ENCODE assay signal across 21 cellular contexts in the genomic region with DNA sequence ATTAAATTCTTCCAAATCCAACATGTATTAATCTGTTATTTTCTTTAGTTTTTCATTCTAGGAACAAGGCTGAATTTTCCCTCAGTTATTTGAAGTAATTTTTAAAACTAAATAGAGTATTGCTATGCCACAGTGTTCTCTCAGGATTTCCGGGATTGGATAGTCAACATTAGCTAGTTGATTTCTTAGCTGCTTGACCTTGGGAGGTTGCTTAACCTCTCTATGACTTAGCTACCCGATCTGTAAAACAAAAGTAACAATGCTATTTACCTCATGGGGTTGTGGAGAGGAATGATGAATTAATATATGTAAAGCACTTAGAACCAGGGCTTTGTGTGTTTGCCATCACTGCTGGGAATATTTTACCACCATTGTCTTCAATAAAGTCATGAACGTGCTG. TPM values are rescaled to one million over a fixed set of nuclear protein-coding genes. Genes with fewer than 3 reads are reported as not detected.
DNase-seq lines count a peak whose midpoint lies in the region; ATAC-seq, FAIRE-seq and TF ChIP-seq lines count a peak whose summit lies in the region.
"Had no signal": no experiment of that assay in that cellular context is flagged by ENCODE, and none has a peak within 500 bp of the region (broad histone marks: within the 10 kb centered on the region; RNA-seq: fewer than 3 reads in every experiment).

No MANE protein-coding gene starts in this region.

- no peaks in the 10 kb centered on the region for H3K27me3 Mint-ChIP-seq in activated CD4-positive, alpha-beta T cell treated with anti-CD3 and anti-CD28 coated beads, Interleukin-2, amount 10 ng/mL, durations not matched to agents 24 days and 14 days
- no peaks in the 10 kb centered on the region for H3K27me3 Mint-ChIP-seq in activated CD8-positive, alpha-beta T cell treated with anti-CD3 and anti-CD28 coated beads for 36 hours
- H3K27me3 Mint-ChIP-seq: activated naive CD4-positive, alpha-beta T cell treated with anti-CD3 and anti-CD28 coated beads, Interleukin-2, amount 10 ng/mL, durations not matched to agents 7 days and 5 days; brain had no signal

- no peak overlapping the region for H2BK120ac ChIP-seq in H1 (replicated peaks; ENCODE audit: low read depth, low read length)

- no peak overlapping the region for H2AK5ac ChIP-seq in H1 (ENCODE audit: low read depth, low read length)

- H3K4me3 Mint-ChIP-seq in activated CD4-positive, alpha-beta T cell treated with anti-CD3 and anti-CD28 coated beads, Interleukin-2, amount 10 ng/mL, durations not matched to agents 24 days and 14 days: no peak overlapping the region
- no peak overlapping the region for H3K4me3 Mint-ChIP-seq in activated CD8-positive, alpha-beta T cell treated with anti-CD3 and anti-CD28 coated beads for 36 hours
- H3K4me3 Mint-ChIP-seq: activated naive CD4-positive, alpha-beta T cell treated with anti-CD3 and anti-CD28 coated beads, Interleukin-2, amount 10 ng/mL, durations not matched to agents 7 days and 5 days; brain had no signal

- no peak overlapping the region for H2BK12ac ChIP-seq in H1 (ENCODE audit: low read depth, low read length)

- TF ChIP-seq EP300 in H1 (IDR thresholded peaks at IDR 0.05; ENCODE audit: borderline replicate concordance in 1 of 2, low read depth in 2 of 2, low read length in 2 of 2): no peak

- TF ChIP-seq POLR2A in H1 (IDR thresholded peaks at IDR 0.05; ENCODE audit: control extremely low read depth in 1 of 2, low read depth in 2 of 2, low read length in 2 of 2): no peak

- H2AFZ ChIP-seq in H1 (ENCODE audit: low read length): no peak overlapping the region

- H3K27ac Mint-ChIP-seq in activated CD4-positive, alpha-beta T cell treated with anti-CD3 and anti-CD28 coated beads, Interleukin-2, amount 10 ng/mL, durations not matched to agents 24 days and 14 days: peak overlapping the region; percentile 58
- peak overlapping the region; percentile 80 for H3K27ac Mint-ChIP-seq in activated CD8-positive, alpha-beta T cell treated with anti-CD3 and anti-CD28 coated beads for 36 hours

- no peaks in the 10 kb centered on the region for H3K79me2 ChIP-seq in H1 (ENCODE audit: control insufficient read depth in 1 of 2, insufficient read depth in 2 of 2, low read length in 2 of 2)

- H4K5ac ChIP-seq in H1 (ENCODE audit: insufficient read length, low read depth, low read length): no peak overlapping the region

- TF ChIP-seq RAD21 in H1 (IDR thresholded peaks at IDR 0.05 in 1 of 2, conservative IDR thresholded peaks at IDR 0.05 in 1 of 2; ENCODE audit: low read depth in 2 of 2, low read length in 2 of 2): no peak

- H2BK5ac ChIP-seq in H1 (ENCODE audit: low read depth, low read length): no peak overlapping the region

- H3K9me3 ChIP-seq in H1 (ENCODE audit: insufficient read depth in 2 of 2, low read depth in 1 of 2, low read length in 1 of 2) (peaks cover 0 to 5% of the 10 kb centered on the region in 2 experiments; a peak in 2 of 4 replicates), pancreas (no peaks in the 10 kb centered on the region)
- H3K9me3 ChIP-seq: SJCRH30 had no signal

- no peak for ATAC-seq in activated CD8-positive, alpha-beta T cell treated with anti-CD3 and anti-CD28 coated beads for 36 hours
- peak; percentile 76 to 84 (median 80) for ATAC-seq in pancreas

- H4K8ac ChIP-seq in H1 (ENCODE audit: extremely low read depth, insufficient read depth, low read length): no peak overlapping the region

- H3K4me3 ChIP-seq in H1 (ENCODE audit: extremely low read depth in 1 of 4, insufficient read depth in 2 of 4, low read depth in 3 of 4, low read length in 4 of 4) (peak overlapping the region in 1 of 4 experiments; percentile 13; a peak in 1 of 8 replicates), pancreas (no peak overlapping the region)
- H3K4me3 ChIP-seq: SJCRH30, upper lobe of left lung had no signal

- peaks cover 0 to 12% (median 1%) of the 10 kb centered on the region in 4 experiments; a peak in 5 of 7 replicates for H3K4me1 ChIP-seq in H1 (replicated peaks in 1 of 4; ENCODE audit: control insufficient read depth in 3 of 4, insufficient read depth in 4 of 4, low read length in 3 of 4)
- H3K4me1 ChIP-seq in pancreas: peaks cover 14 to 37% (median 35%) of the 10 kb centered on the region in 3 donors
- H3K4me1 ChIP-seq: SJCRH30 had no signal

- H3K27me3 ChIP-seq in H1 (replicated peaks in 1 of 4; ENCODE audit: control insufficient read depth in 3 of 4, extremely low read depth in 1 of 4, insufficient read depth in 3 of 4, low read length in 3 of 4) (no peaks in the 10 kb centered on the region; a peak in 1 of 7 replicates), pancreas (no peaks in the 10 kb centered on the region)
- H3K27me3 ChIP-seq: SJCRH30, upper lobe of left lung had no signal

- H3K23me2 ChIP-seq in H1 (ENCODE audit: low read depth, low read length): no peaks in the 10 kb centered on the region

- no peak overlapping the region for H3K4ac ChIP-seq in H1 (replicated peaks; ENCODE audit: insufficient read length, low read depth, low read length)

- H2BK20ac ChIP-seq in H1 (ENCODE audit: low read length): no peak overlapping the region

- 42% methylated on average over 3 of the region's 3 CpGs; no CpG with 5 or more reads in 1 of the 2 experiments for WGBS in H1 (ENCODE audit: extremely low coverage in 1 of 2, insufficient coverage in 1 of 2, insufficient read length in 1 of 2, insufficient replicate concordance in 2 of 2, low coverage in 1 of 2, low lambda C conversion rate in 2 of 2, missing lambda C conversion rate in 1 of 2), 2 experiments
- 36 to 40% methylated on average over 3 of the region's 3 CpGs for WGBS in pancreas, 2 donors

- no peak overlapping the region for H3K18ac ChIP-seq in H1 (ENCODE audit: extremely low read depth, low read length)

- H3K23ac ChIP-seq in H1 (ENCODE audit: insufficient read length): no peak overlapping the region

- FAIRE-seq in H1 (lab: Jason Lieb, UNC) (no peak), pancreas (lab: Jason Lieb, UNC) (no peak), urothelium cell line (lab: Jason Lieb, UNC) (no peak)

- no peak for TF ChIP-seq CTCF in activated CD8-positive, alpha-beta T cell treated with anti-CD3 and anti-CD28 coated beads for 36 hours (IDR thresholded peaks at IDR 0.05)
- TF ChIP-seq CTCF in H1 (IDR thresholded peaks at IDR 0.05; ENCODE audit: control extremely low read depth in 1 of 3, insufficient read depth in 1 of 3, low read depth in 1 of 3, low read length in 3 of 3) (no peak), pancreas (IDR thresholded peaks at IDR 0.05) (no peak)

- H3K14ac ChIP-seq in H1 (ENCODE audit: insufficient read length): no peak overlapping the region

- H3K56ac ChIP-seq in H1 (replicated peaks; ENCODE audit: insufficient read length, low read depth, low read length): no peak overlapping the region

- CTCF ChIA-PET in activated CD8-positive, alpha-beta T cell treated with anti-CD3 and anti-CD28 coated beads for 36 hours (lab: Charles Lee): interaction anchor here (1.4 to 2.5 kb wide), 2 partner anchors 9 to 159 kb away, joined by 3 to 12 read pairs; no protein-coding TSS in a partner anchor
- CTCF ChIA-PET in H1 (lab: Charles Lee; ENCODE audit: partially characterized antibody): interaction anchor here (0.8 kb wide), 2 partner anchors 19 to 111 kb away, joined by 3 to 5 read pairs; no protein-coding TSS in a partner anchor

- POLR2A ChIA-PET in activated CD8-positive, alpha-beta T cell treated with anti-CD3 and anti-CD28 coated beads for 36 hours (lab: Charles Lee): no interaction called here
- POLR2A ChIA-PET in H1 (lab: Charles Lee; ENCODE audit: partially characterized antibody): interaction anchor here (1.4 kb wide), 1 partner anchor 16 kb away, joined by 4 read pairs; no protein-coding TSS in a partner anchor

- no peak overlapping the region for H4K91ac ChIP-seq in H1 (replicated peaks; ENCODE audit: insufficient read length, low read length)

- peak overlapping the region in 1 of 2 experiments; percentile 15; a peak in 1 of 4 replicates for H3K4me2 ChIP-seq in H1 (ENCODE audit: insufficient read depth in 1 of 2, low read depth in 2 of 2, low read length in 2 of 2)

- H3K4me1 Mint-ChIP-seq in activated CD4-positive, alpha-beta T cell treated with anti-CD3 and anti-CD28 coated beads, Interleukin-2, amount 10 ng/mL, durations not matched to agents 24 days and 14 days: peaks cover 59% of the 10 kb centered on the region
- peaks cover 77% of the 10 kb centered on the region for H3K4me1 Mint-ChIP-seq in activated CD8-positive, alpha-beta T cell treated with anti-CD3 and anti-CD28 coated beads for 36 hours (ENCODE audit: low read depth)

- H3K27ac ChIP-seq in H1 (ENCODE audit: low read depth, low read length) (no peak overlapping the region), pancreas (peak overlapping the region; percentile 64 to 87 (median 76))
- H3K27ac ChIP-seq: SJCRH30, VCaP had no signal

- no peak overlapping the region for H3K9ac ChIP-seq in H1 (replicated peaks in 1 of 4; ENCODE audit: extremely low read depth in 1 of 4, low read depth in 3 of 4, low read length in 3 of 4)

- no peak overlapping the region for H2BK15ac ChIP-seq in H1 (ENCODE audit: low read length)

- peaks cover 2 to 28% (median 17%) of the 10 kb centered on the region in 4 experiments; a peak in 5 of 8 replicates for H3K36me3 ChIP-seq in H1 (ENCODE audit: control insufficient read depth in 2 of 4, insufficient read depth in 4 of 4, low read length in 3 of 4)
- peaks cover 5 to 50% (median 19%) of the 10 kb centered on the region in 3 donors for H3K36me3 ChIP-seq in pancreas

- no peaks in the 10 kb centered on the region for H4K20me1 ChIP-seq in H1 (replicated peaks in 1 of 2; ENCODE audit: control insufficient read depth in 1 of 2, insufficient read depth in 2 of 2, low read length in 2 of 2)

- no peak for DNase-seq in activated CD4-positive, alpha-beta T cell treated with anti-CD3 and anti-CD28 coated beads, Interleukin-2, amount 10 ng/mL, durations not matched to agents 24 days and 14 days
- no peak for DNase-seq in activated CD4-positive, alpha-beta T cell treated with anti-CD3 and anti-CD28 coated beads for 1 hour
- DNase-seq in activated CD8-positive, alpha-beta T cell treated with anti-CD3 and anti-CD28 coated beads for 36 hours: no peak
- no peak for DNase-seq in H1 (ENCODE audit: low read depth in 1 of 2, low spot score in 2 of 2)
- no peak for DNase-seq in pancreas
- no peak for DNase-seq in NCI-H146 (lab: John Stamatoyannopoulos, UW)
- DNase-seq in foreskin melanocyte: no peak
- DNase-seq in urothelium cell line (ENCODE audit: low spot score): no peak
- DNase-seq: activated naive CD4-positive, alpha-beta T cell treated with anti-CD3 and anti-CD28 coated beads, Interleukin-2, amount 10 ng/mL, durations not matched to agents 7 days and 5 days; activated T-cell treated with anti-CD3 and anti-CD28 coated beads, Interleukin-2, amount 50 U/mL, for 1 hour; AML-193; COR-L47; effector memory CD4-positive, alpha-beta T cell; mammary epithelial cell; NCI-H1105 treated with DMSO at 0.1 percent for 48 hours; retina; SJCRH30; stimulated activated CD4-positive, alpha-beta T cell treated with anti-CD3 and anti-CD28 coated beads, Interleukin-4, amount 100 ng/mL, for 4 hours; upper lobe of left lung had no signal

- H3K36me3 Mint-ChIP-seq in activated CD4-positive, alpha-beta T cell treated with anti-CD3 and anti-CD28 coated beads, Interleukin-2, amount 10 ng/mL, durations not matched to agents 24 days and 14 days (ENCODE audit: low read depth): peaks cover 83% of the 10 kb centered on the region
- H3K36me3 Mint-ChIP-seq in activated CD8-positive, alpha-beta T cell treated with anti-CD3 and anti-CD28 coated beads for 36 hours (ENCODE audit: low read depth): peaks cover 82% of the 10 kb centered on the region

- intact Hi-C loops in activated CD4-positive, alpha-beta T cell treated with anti-CD3 and anti-CD28 coated beads, Interleukin-2, amount 10 ng/mL, durations not matched to agents 24 days and 14 days (cut with micrococcal nuclease): no loop called here
- intact Hi-C loops in activated CD8-positive, alpha-beta T cell treated with anti-CD3 and anti-CD28 coated beads for 36 hours (cut with micrococcal nuclease): no loop called here
- intact Hi-C loops in pancreas (cut with DNase I): no loop called here

- H3K79me1 ChIP-seq in H1 (ENCODE audit: low read depth, low read length): no peaks in the 10 kb centered on the region

- peaks cover 14% of the 10 kb centered on the region for H3K9me3 Mint-ChIP-seq in activated CD4-positive, alpha-beta T cell treated with anti-CD3 and anti-CD28 coated beads, Interleukin-2, amount 10 ng/mL, durations not matched to agents 24 days and 14 days
- peaks cover 15% of the 10 kb centered on the region for H3K9me3 Mint-ChIP-seq in activated CD8-positive, alpha-beta T cell treated with anti-CD3 and anti-CD28 coated beads for 36 hours

RNA-seq across cellular contexts. Expression of a gene that starts 57.4 kb away (rescaled TPM):
- 29.0 and 30.3 TPM in 2 replicates for total RNA-seq in activated CD4-positive, alpha-beta T cell treated with anti-CD3 and anti-CD28 coated beads, Interleukin-2, amount 10 ng/mL, durations not matched to agents 24 days and 14 days
- 10 to 100 TPM; 28.9 to 29.2 TPM for total RNA-seq in activated CD8-positive, alpha-beta T cell treated with anti-CD3 and anti-CD28 coated beads for 36 hours
- total RNA-seq in H1 (2021; fragmentation: NEBNext Ultra II Directional; extraction: Animal tissue kit (Norgen Biotek cat#: 25700)): 11.7 and 11.9 TPM in 2 replicates
- polyA plus RNA-seq in H1 (2011; rRNA removed) (3.6 and 4.4 TPM in 2 replicates), pancreas (10 to 100 TPM in 1 of 2 donors, 1 to 10 TPM in 1; 6.3 to 13.5 TPM)
- polyA plus RNA-seq in H1 (2011; cell fraction: cytosol; rRNA removed): 5.2 TPM
- 8.7 TPM for polyA plus RNA-seq in H1 (2011; cell fraction: nucleus; rRNA removed)
- 5.7 to 7.5 TPM (median 6.6 TPM) in 4 replicates for polyA plus RNA-seq in H1 (2012, experiment 1 of 2)
- 0.92 TPM for polyA plus RNA-seq in H1 (2012, experiment 2 of 2)
- 4.6 TPM for polyA plus RNA-seq in H1 (2013, experiment 1 of 2)
- polyA plus RNA-seq in H1 (2013, experiment 2 of 2): 4.4 TPM
- polyA minus RNA-seq in H1 (2011; rRNA and poly(A)+ RNA removed): 17.6 and 24.1 TPM in 2 replicates
- polyA minus RNA-seq in H1 (2011; cell fraction: cytosol; rRNA and poly(A)+ RNA removed): 11.5 TPM
- 29.3 TPM for polyA minus RNA-seq in H1 (2011; cell fraction: nucleus; rRNA and poly(A)+ RNA removed)
- 10 to 100 TPM; 14.4 to 24.2 (median 18.2) TPM for total RNA-seq in pancreas
